In the genomic region with DNA sequence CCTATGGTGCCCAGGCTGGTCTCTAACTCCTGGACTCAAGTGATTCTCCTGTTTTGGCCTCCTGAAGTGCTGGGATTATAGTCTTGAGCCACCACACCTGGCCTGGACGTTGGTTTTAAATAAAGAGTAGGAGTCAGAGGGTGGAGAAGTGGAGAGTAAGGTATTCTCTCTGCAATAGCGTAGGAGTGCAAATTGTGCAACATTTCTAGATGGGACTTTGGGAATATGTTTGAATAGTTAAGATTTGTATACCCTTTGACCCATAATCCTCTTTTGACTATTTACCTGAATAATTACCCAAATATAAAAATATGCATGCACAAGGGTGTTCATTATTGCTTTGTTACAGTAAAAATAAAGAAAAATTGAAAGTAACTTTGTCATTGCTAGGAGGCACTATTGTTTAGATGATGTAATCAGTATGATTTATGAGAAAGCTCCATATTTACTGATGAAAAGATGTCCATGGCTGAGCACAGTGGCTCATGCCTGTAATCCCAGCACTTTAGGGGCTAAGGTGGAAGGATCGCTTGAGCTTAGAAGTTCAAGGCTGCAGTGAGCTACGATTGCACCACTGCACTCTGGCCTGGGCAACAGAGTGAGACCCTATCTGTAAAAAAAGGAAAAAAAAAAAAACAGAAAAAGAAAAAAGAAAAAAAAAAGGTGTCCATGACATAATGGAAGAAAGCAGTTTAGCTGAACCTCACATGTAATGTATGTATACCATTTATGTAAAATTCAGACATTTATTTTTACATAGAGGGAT, we compare ENCODE assay signal across 1 cellular context.
TF ChIP-seq lines count a peak whose summit lies in the region.

No MANE protein-coding gene starts in this region.

TF ChIP-seq in HepG2, 621 proteins besides CTCF, POLR2A, EP300 and RAD21:
- TF ChIP-seq ZNF121 (CRISPR knock-in tag; IDR thresholded peaks at IDR 0.05) (peak; percentile 89), CEBPB (IDR thresholded peaks at IDR 0.05; ENCODE audit: borderline replicate concordance, low read depth, low read length) (peak; percentile 79), RARG (CRISPR knock-in tag; IDR thresholded peaks at IDR 0.05; ENCODE audit: low read depth) (no peak), REL (CRISPR knock-in tag; conservative IDR thresholded peaks at IDR 0.05) (no peak), ATF7 (IDR thresholded peaks at IDR 0.05) (peak; percentile 62), ATF7 (CRISPR knock-in tag; IDR thresholded peaks at IDR 0.05) (no peak), GFI1 (CRISPR knock-in tag; IDR thresholded peaks at IDR 0.05; ENCODE audit: borderline replicate concordance) (peak; percentile 93), ZNF564 (CRISPR knock-in tag; IDR thresholded peaks at IDR 0.05) (no peak)
- TF ChIP-seq, protein P1, sequence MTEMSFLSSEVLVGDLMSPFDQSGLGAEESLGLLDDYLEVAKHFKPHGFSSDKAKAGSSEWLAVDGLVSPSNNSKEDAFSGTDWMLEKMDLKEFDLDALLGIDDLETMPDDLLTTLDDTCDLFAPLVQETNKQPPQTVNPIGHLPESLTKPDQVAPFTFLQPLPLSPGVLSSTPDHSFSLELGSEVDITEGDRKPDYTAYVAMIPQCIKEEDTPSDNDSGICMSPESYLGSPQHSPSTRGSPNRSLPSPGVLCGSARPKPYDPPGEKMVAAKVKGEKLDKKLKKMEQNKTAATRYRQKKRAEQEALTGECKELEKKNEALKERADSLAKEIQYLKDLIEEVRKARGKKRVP (CRISPR knock-in tag; IDR thresholded peaks at IDR 0.05) = 0 out of 4 replicates have a peak, but pooled peaks of 1 of the 2 experiments have one; percentile 22
